10 cellular contexts compared by ENCODE assay signal in genomic region chr18:58257461-58257860, GRCh38.
DNase-seq lines count a peak whose midpoint lies in the region; ATAC-seq and TF ChIP-seq lines count a peak whose summit lies in the region.
"Had no signal": no experiment of that assay in that cellular context is flagged by ENCODE, and none has a peak within 500 bp of the region (broad histone marks: within the 10 kb centered on the region; RNA-seq: fewer than 3 reads in every experiment).

No MANE protein-coding gene starts in this region.

- H3K4me1 ChIP-seq in endocrine pancreas (ENCODE audit: control insufficient read depth, insufficient read depth, low read length) (peaks cover 5% of the 10 kb centered on the region), psoas muscle (peaks cover 29% of the 10 kb centered on the region), MM.1S (ENCODE audit: low read length) (no peaks in the 10 kb centered on the region)
- H3K4me1 ChIP-seq in CD8-positive, alpha-beta T cell (ENCODE audit: insufficient read depth, low read length) = no peaks in the 10 kb centered on the region

- H4K20me1 ChIP-seq in MM.1S (ENCODE audit: insufficient read depth, low read length) = no peaks in the 10 kb centered on the region

- H3K9me3 Mint-ChIP-seq in CD8-positive, alpha-beta T cell = no peaks in the 10 kb centered on the region

- 21 to 29% (median 27%) methylated on average over 9 of the region's 9 CpGs for WGBS in psoas muscle, 3 donors

- no peaks in the 10 kb centered on the region for H3K4me1 Mint-ChIP-seq in CD8-positive, alpha-beta T cell (ENCODE audit: low read depth)

- no peaks in the 10 kb centered on the region for H3K27me3 Mint-ChIP-seq in CD8-positive, alpha-beta T cell (ENCODE audit: low read depth)

- no peak overlapping the region for H3K4me3 ChIP-seq in GM12865 (ENCODE audit: low read depth, low read length)
- H3K4me3 ChIP-seq in endocrine pancreas (ENCODE audit: control insufficient read depth, insufficient read depth, low read length) = peak overlapping the region; percentile 40
- H3K4me3 ChIP-seq in psoas muscle = peak overlapping the region; percentile 72
- no peak overlapping the region for H3K4me3 ChIP-seq in CD8-positive, alpha-beta T cell (ENCODE audit: low read depth, low read length)
- H3K4me3 ChIP-seq in MM.1S (ENCODE audit: low read length) = no peak overlapping the region

- H3K9me2 ChIP-seq in MM.1S (replicated peaks; ENCODE audit: insufficient read depth, low read length) = no peaks in the 10 kb centered on the region

- no peaks in the 10 kb centered on the region for H3K36me3 Mint-ChIP-seq in CD8-positive, alpha-beta T cell

- CTCF ChIA-PET in CD8-positive, alpha-beta T cell (lab: Charles Lee) = no interaction called here

- no peak overlapping the region for H3K4me3 Mint-ChIP-seq in CD8-positive, alpha-beta T cell

- POLR2A ChIA-PET in CD8-positive, alpha-beta T cell (lab: Charles Lee) = no interaction called here

- H3K9ac ChIP-seq in endocrine pancreas (ENCODE audit: control insufficient read depth, insufficient read depth, low read length) (no peak overlapping the region), MM.1S (ENCODE audit: low read length) (no peak overlapping the region)

- H3K79me2 ChIP-seq in MM.1S (ENCODE audit: low read length) = no peaks in the 10 kb centered on the region

- ATAC-seq in psoas muscle (peak; percentile 23 to 59 (median 38)), HG03460 (IDR thresholded peaks at IDR 0.05; ENCODE audit: unreplicated experiment) (no peak), HG02885 (IDR thresholded peaks at IDR 0.05; ENCODE audit: poor library complexity, unreplicated experiment) (no peak)
- no peak for ATAC-seq in CD8-positive, alpha-beta T cell
- ATAC-seq: esophagus mucosa had no signal

- H2AFZ ChIP-seq in MM.1S (ENCODE audit: low read length) = no peak overlapping the region

- H3K9me3 ChIP-seq in endocrine pancreas (ENCODE audit: control insufficient read depth, low read length) (no peaks in the 10 kb centered on the region), psoas muscle (no peaks in the 10 kb centered on the region), MM.1S (replicated peaks; ENCODE audit: insufficient read depth, low read length) (no peaks in the 10 kb centered on the region)
- no peaks in the 10 kb centered on the region for H3K9me3 ChIP-seq in CD8-positive, alpha-beta T cell (ENCODE audit: low read length)

- H3K36me3 ChIP-seq in endocrine pancreas (ENCODE audit: control insufficient read depth, insufficient read depth, low read length) (no peaks in the 10 kb centered on the region), psoas muscle (ENCODE audit: insufficient read depth in 1 of 2, low read depth in 1 of 2) (no peaks in the 10 kb centered on the region), MM.1S (replicated peaks; ENCODE audit: insufficient read depth, low read length) (no peaks in the 10 kb centered on the region)
- no peaks in the 10 kb centered on the region for H3K36me3 ChIP-seq in CD8-positive, alpha-beta T cell (ENCODE audit: insufficient read depth, low read length)

- TF ChIP-seq CTCF in GM12865 (IDR thresholded peaks at IDR 0.05; ENCODE audit: insufficient read depth, low read depth, low read length, missing control alignments) (no peak), psoas muscle (IDR thresholded peaks at IDR 0.05) (no peak), MM.1S (IDR thresholded peaks at IDR 0.05; ENCODE audit: low read length) (no peak)
- no peak for TF ChIP-seq CTCF in CD8-positive, alpha-beta T cell (IDR thresholded peaks at IDR 0.05)

- H3K27ac ChIP-seq in psoas muscle = peak overlapping the region; percentile 93
- no peak overlapping the region for H3K27ac ChIP-seq in CD8-positive, alpha-beta T cell (ENCODE audit: low read depth, low read length)
- H3K27ac ChIP-seq in MM.1S (ENCODE audit: low read length) = no peak overlapping the region

- no peak overlapping the region for H3K4me2 ChIP-seq in MM.1S (ENCODE audit: low read depth, low read length)

- H3F3A ChIP-seq in MM.1S (ENCODE audit: insufficient read depth, low read length) = no peaks in the 10 kb centered on the region

- no peak overlapping the region for H3K27ac Mint-ChIP-seq in CD8-positive, alpha-beta T cell

- H3K27me3 ChIP-seq in endocrine pancreas (ENCODE audit: control insufficient read depth, insufficient read depth, low read length) (no peaks in the 10 kb centered on the region), psoas muscle (ENCODE audit: insufficient read depth in 3 of 3, low read length in 2 of 3) (no peaks in the 10 kb centered on the region), MM.1S (replicated peaks; ENCODE audit: insufficient read depth, low read length) (no peaks in the 10 kb centered on the region)
- no peaks in the 10 kb centered on the region for H3K27me3 ChIP-seq in CD8-positive, alpha-beta T cell (ENCODE audit: insufficient read depth, low read length)

- DNase-seq in GM12865 (ENCODE audit: low read depth) (peak; percentile 18), NCI-H2107 (lab: John Stamatoyannopoulos, UW) (peak; percentile 10), psoas muscle (no peak), MM.1S (no peak)
- no peak for DNase-seq in CD8-positive, alpha-beta T cell
- DNase-seq: stimulated activated naive CD4-positive, alpha-beta T cell treated with Interleukin-2 at 50 U/mL for 16 hours had no signal

- intact Hi-C loops in psoas muscle (cut with DNase I) = loop anchor here (5.0 kb wide), 2 partner anchors 35 to 45 kb away; no protein-coding TSS in a partner anchor
- intact Hi-C loops in CD8-positive, alpha-beta T cell (cut with DNase I, micrococcal nuclease) = no loop called here

Comparison
In these comparisons a context has a peak if more than half of its experiments do, and no peak if none do; other contexts are left out.
1. DNase-seq: peak in GM12865 (single experiment) and NCI-H2107 (single experiment); none in psoas muscle (0 of 2), CD8-positive, alpha-beta T cell (0 of 7) and MM.1S (single experiment).
2. H3K4me3 ChIP-seq: peak in endocrine pancreas (single experiment) and psoas muscle (single experiment); none in GM12865 (single experiment), CD8-positive, alpha-beta T cell (single experiment) and MM.1S (single experiment).
3. ATAC-seq: peak in psoas muscle (4 of 4); none in HG03460 (single experiment), CD8-positive, alpha-beta T cell (single experiment) and HG02885 (single experiment).
4. intact Hi-C loops: an anchor here in psoas muscle (5.0 kb wide); none called in CD8-positive, alpha-beta T cell.